ENCODE assay signal across 23 cellular contexts in the genomic region with DNA sequence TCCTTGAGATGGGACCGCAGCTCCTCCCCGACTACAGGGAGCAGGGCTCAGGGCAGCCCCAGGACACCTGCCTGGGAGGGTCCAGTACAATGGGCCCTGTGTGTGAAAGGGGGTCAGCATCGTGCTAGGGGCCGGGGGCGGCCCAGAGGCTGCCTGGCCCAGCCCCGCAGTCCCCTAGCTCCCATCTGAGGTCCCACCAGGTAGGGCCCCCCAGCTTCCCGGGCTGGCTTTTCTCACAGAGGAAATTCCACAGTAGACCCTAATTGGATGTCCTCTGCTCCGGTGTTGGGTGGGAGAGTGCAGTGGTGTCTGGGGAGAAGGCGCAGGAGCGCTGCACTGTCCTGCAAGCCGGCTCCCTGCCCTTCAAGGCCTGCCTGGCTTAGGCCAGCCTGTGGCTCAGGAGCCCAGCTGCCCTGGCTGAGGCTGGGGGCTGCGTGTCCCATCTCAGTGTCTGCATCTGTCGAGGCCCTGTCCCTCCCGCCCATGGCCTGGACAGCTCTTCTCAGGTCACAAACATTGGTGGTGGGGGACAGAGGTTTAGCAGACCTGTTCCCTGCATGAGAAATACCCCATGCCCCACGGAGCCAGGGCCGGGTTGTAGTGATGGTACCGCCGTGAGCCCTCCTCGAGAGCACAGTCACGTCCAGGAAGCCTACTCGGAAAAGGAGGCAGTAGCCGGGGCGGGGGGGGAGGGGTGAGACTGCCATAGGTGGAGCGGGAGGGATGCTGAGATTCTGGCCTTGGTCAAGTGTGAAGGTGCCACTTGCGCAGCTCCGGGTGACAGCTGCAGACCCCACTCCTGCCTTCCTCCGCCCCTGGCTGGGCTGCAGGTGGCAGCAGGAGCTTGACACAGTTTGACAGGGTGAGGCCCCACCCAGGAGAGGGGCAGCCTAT.
"Had no signal": no experiment of that assay in that cellular context is flagged by ENCODE, and none has a peak within 500 bp of the region (broad histone marks: within the 10 kb centered on the region; RNA-seq: fewer than 3 reads in every experiment).

No MANE protein-coding gene starts in this region.

- H3K27me3 ChIP-seq: body of pancreas, cardiac muscle cell, esophagus squamous epithelium, gastrocnemius medialis, heart left ventricle, right lobe of liver, suprapubic skin, transverse colon had no signal

- ATAC-seq: activated CD4-positive, CD25-positive, alpha-beta regulatory T cell treated with anti-CD3 and anti-CD28 coated beads, Interleukin-2, amount 50 U/mL, for 24 hours; activated naive CD8-positive, alpha-beta T cell treated with anti-CD3 and anti-CD28 coated beads, Interleukin-2, amount 50 U/mL, for 24 hours; activated T-cell treated with anti-CD3 and anti-CD28 coated beads, Interleukin-2, amount 50 U/mL, for 72 hours; body of pancreas; effector memory CD8-positive, alpha-beta T cell; heart left ventricle; left colon; right lobe of liver; stimulated activated effector memory CD8-positive, alpha-beta T cell treated with anti-CD3 and anti-CD28 coated beads, Interleukin-12 subunit alpha, Interleukin-12 subunit beta, amount 100 ng/mL, for 72 hours; stimulated activated naive CD8-positive, alpha-beta T cell treated with anti-CD3 and anti-CD28 coated beads, Interleukin-15, amount 100 ng/mL, for 72 hours had no signal

- DNase-seq: activated CD4-positive, alpha-beta memory T cell treated with anti-CD3 and anti-CD28 coated beads, Interleukin-2, amount 10 ng/mL, durations not matched to agents 7 days and 5 days; activated CD4-positive, alpha-beta T cell treated with anti-CD3 and anti-CD28 coated beads, Interleukin-2, amount 10 ng/mL, durations not matched to agents 24 days and 14 days; activated gamma-delta T cell; activated naive CD4-positive, alpha-beta T cell treated with anti-CD3 and anti-CD28 coated beads, Interleukin-2, amount 50 U/mL, for 16 hours; activated naive CD8-positive, alpha-beta T cell treated with anti-CD3 and anti-CD28 coated beads, Interleukin-2, amount 50 U/mL, for 24 hours; activated T-cell treated with anti-CD3 and anti-CD28 coated beads, Interleukin-2, amount 50 U/mL, for 72 hours; body of pancreas; effector memory CD8-positive, alpha-beta T cell; esophagus squamous epithelium; gastrocnemius medialis; heart left ventricle; mesenchymal stem cell; nephron progenitor cell; right lobe of liver; stimulated activated CD4-positive, alpha-beta T cell treated with anti-CD3 and anti-CD28 coated beads, Interleukin-1b, Interleukin-23, amount 100 ng/mL, for 48 hours; stimulated activated naive CD8-positive, alpha-beta T cell treated with anti-CD3 and anti-CD28 coated beads, Interleukin-15, amount 100 ng/mL, for 72 hours; transverse colon had no signal

- H3K27ac ChIP-seq: body of pancreas, cardiac muscle cell, esophagus squamous epithelium, gastrocnemius medialis, heart left ventricle, right lobe of liver, suprapubic skin, transverse colon, VCaP had no signal
